15 cellular contexts compared by ENCODE assay signal in the genomic region with DNA sequence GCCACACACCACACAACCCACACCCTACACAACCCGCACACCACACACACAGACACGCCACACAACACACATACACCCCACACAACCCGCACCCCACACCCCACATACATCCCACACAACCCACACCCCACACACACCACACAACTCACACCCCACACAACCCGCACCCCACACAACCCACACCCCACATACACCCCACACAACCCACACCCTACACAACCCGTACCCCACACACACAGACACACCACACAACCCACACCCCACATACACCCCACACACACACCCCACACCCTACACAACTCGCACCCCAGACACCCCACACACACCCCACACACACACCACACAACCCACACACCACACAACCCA.
DNase-seq lines count a peak whose midpoint lies in the region; ATAC-seq and TF ChIP-seq lines count a peak whose summit lies in the region.
"Had no signal": no experiment of that assay in that cellular context is flagged by ENCODE, and none has a peak within 500 bp of the region (broad histone marks: within the 10 kb centered on the region; RNA-seq: fewer than 3 reads in every experiment).

No MANE protein-coding gene starts in this region.

- no TSS peak for BruUV-seq in OCI-LY7 (replicated peaks; lab: Mats Ljungman, UMichigan)

- peak overlapping the region; percentile 9; the same call in 1 of the 2 replicates for H3K4me2 ChIP-seq in OCI-LY7 (ENCODE audit: low read length)

- H3K4me3 ChIP-seq in OCI-LY7 (ENCODE audit: low read depth, low read length, poor library complexity, severe bottlenecking): no peak overlapping the region
- no peak overlapping the region for H3K4me3 ChIP-seq in lower lobe of right lung
- H3K4me3 ChIP-seq in heart left ventricle: no peak overlapping the region
- H3K4me3 ChIP-seq: cardiac muscle cell, thyroid gland had no signal

- no peak for TF ChIP-seq POLR2A in heart left ventricle (IDR thresholded peaks at IDR 0.05)

- H2AFZ ChIP-seq in OCI-LY7 (ENCODE audit: low read length): 0 out of 2 replicates have a peak overlapping the region, but pooled peaks have one; percentile 31

- POLR2A ChIA-PET in activated CD8-positive, alpha-beta T cell treated with anti-CD3 and anti-CD28 coated beads, Interleukin-2, amount 10 ng/mL, durations not matched to agents 7 days and 5 days (lab: Charles Lee): no interaction called here
- POLR2A ChIA-PET in activated CD8-positive, alpha-beta T cell treated with anti-CD3 and anti-CD28 coated beads for 36 hours (lab: Charles Lee): no interaction called here
- POLR2A ChIA-PET in OCI-LY7 (lab: Charles Lee): no interaction called here

- TF ChIP-seq CTCF in activated CD8-positive, alpha-beta T cell treated with anti-CD3 and anti-CD28 coated beads for 36 hours (IDR thresholded peaks at IDR 0.05): no peak
- TF ChIP-seq CTCF in OCI-LY7 (conservative IDR thresholded peaks at IDR 0.05; ENCODE audit: low read length): no peak
- no peak for TF ChIP-seq CTCF in lower lobe of right lung (IDR thresholded peaks at IDR 0.05)
- TF ChIP-seq CTCF in heart left ventricle (IDR thresholded peaks at IDR 0.05): no peak

- H3K79me2 ChIP-seq in OCI-LY7 (ENCODE audit: insufficient read depth, low read depth, low read length): no peaks in the 10 kb centered on the region

- H3K27ac ChIP-seq in OCI-LY7 (ENCODE audit: low read depth, low read length, poor library complexity, severe bottlenecking) (no peak overlapping the region), lower lobe of right lung (no peak overlapping the region), heart left ventricle (no peak overlapping the region)
- H3K27ac ChIP-seq: cardiac muscle cell had no signal

- no peaks in the 10 kb centered on the region for H4K20me1 ChIP-seq in OCI-LY7 (ENCODE audit: insufficient read depth, low read length)

- no peak overlapping the region for H3K4me3 Mint-ChIP-seq in activated CD8-positive, alpha-beta T cell treated with anti-CD3 and anti-CD28 coated beads, Interleukin-2, amount 10 ng/mL, durations not matched to agents 7 days and 5 days
- no peak overlapping the region for H3K4me3 Mint-ChIP-seq in activated CD8-positive, alpha-beta T cell treated with anti-CD3 and anti-CD28 coated beads for 36 hours
- H3K4me3 Mint-ChIP-seq in stimulated activated memory B cell treated with anti-CD40 and anti-IgM and Interleukin-4, amounts not matched to agents 10 μg/mL and 1 μg/mL and 100 μg/mL, for 72 hours: peak overlapping the region; percentile 32

- no peak for DNase-seq in activated CD8-positive, alpha-beta T cell treated with anti-CD3 and anti-CD28 coated beads, Interleukin-2, amount 10 ng/mL, durations not matched to agents 7 days and 5 days
- no peak for DNase-seq in activated CD8-positive, alpha-beta T cell treated with anti-CD3 and anti-CD28 coated beads for 36 hours
- no peak for DNase-seq in OCI-LY7 (ENCODE audit: low spot score)
- no peak for DNase-seq in lower lobe of right lung
- no peak for DNase-seq in heart left ventricle
- no peak for DNase-seq in posterior vena cava (ENCODE audit: low spot score)
- DNase-seq: 8988T, GOT3, midbrain, NCI-H1048 had no signal

- CTCF ChIA-PET in activated CD8-positive, alpha-beta T cell treated with anti-CD3 and anti-CD28 coated beads, Interleukin-2, amount 10 ng/mL, durations not matched to agents 7 days and 5 days (lab: Charles Lee): no interaction called here
- CTCF ChIA-PET in activated CD8-positive, alpha-beta T cell treated with anti-CD3 and anti-CD28 coated beads for 36 hours (lab: Charles Lee): no interaction called here
- CTCF ChIA-PET in OCI-LY7 (lab: Charles Lee; ENCODE audit: unreplicated experiment): no interaction called here

- H3K36me3 ChIP-seq in OCI-LY7 (ENCODE audit: insufficient read depth, low read length) (no peaks in the 10 kb centered on the region), lower lobe of right lung (no peaks in the 10 kb centered on the region), heart left ventricle (no peaks in the 10 kb centered on the region)
- H3K36me3 ChIP-seq: cardiac muscle cell, thyroid gland had no signal

- intact Hi-C loops in activated CD8-positive, alpha-beta T cell treated with anti-CD3 and anti-CD28 coated beads for 36 hours (cut with micrococcal nuclease): loop anchor here (5.0 kb wide), 1 partner anchor 70 kb away; no protein-coding TSS in a partner anchor
- intact Hi-C loops in OCI-LY7 (cut with micrococcal nuclease; ENCODE audit: unreplicated experiment): no loop called here
- intact Hi-C loops in lower lobe of right lung (cut with DNase I): no loop called here
- intact Hi-C loops in heart left ventricle (cut with DNase I): no loop called here
- intact Hi-C loops in posterior vena cava (cut with DNase I): no loop called here

- 78 to 81% (median 79%) methylated on average over 6 of the region's 6 CpGs for WGBS in heart left ventricle, 4 donors

- peak overlapping the region; percentile 68 for H3K27ac Mint-ChIP-seq in activated CD8-positive, alpha-beta T cell treated with anti-CD3 and anti-CD28 coated beads, Interleukin-2, amount 10 ng/mL, durations not matched to agents 7 days and 5 days
- H3K27ac Mint-ChIP-seq in activated CD8-positive, alpha-beta T cell treated with anti-CD3 and anti-CD28 coated beads for 36 hours: no peak overlapping the region
- H3K27ac Mint-ChIP-seq in stimulated activated memory B cell treated with anti-CD40 and anti-IgM and Interleukin-4, amounts not matched to agents 10 μg/mL and 1 μg/mL and 100 μg/mL, for 72 hours: peak overlapping the region; percentile 53

- no peaks in the 10 kb centered on the region for H3K36me3 Mint-ChIP-seq in activated CD8-positive, alpha-beta T cell treated with anti-CD3 and anti-CD28 coated beads, Interleukin-2, amount 10 ng/mL, durations not matched to agents 7 days and 5 days (ENCODE audit: low read depth)
- no peaks in the 10 kb centered on the region for H3K36me3 Mint-ChIP-seq in activated CD8-positive, alpha-beta T cell treated with anti-CD3 and anti-CD28 coated beads for 36 hours (ENCODE audit: low read depth)
- peaks cover 5% of the 10 kb centered on the region for H3K36me3 Mint-ChIP-seq in stimulated activated memory B cell treated with anti-CD40 and anti-IgM and Interleukin-4, amounts not matched to agents 10 μg/mL and 1 μg/mL and 100 μg/mL, for 72 hours

- peaks cover 9% of the 10 kb centered on the region for H3K4me1 ChIP-seq in OCI-LY7 (ENCODE audit: insufficient read depth, low read length, poor library complexity, severe bottlenecking)
- no peaks in the 10 kb centered on the region for H3K4me1 ChIP-seq in lower lobe of right lung
- no peaks in the 10 kb centered on the region for H3K4me1 ChIP-seq in heart left ventricle

- peaks cover 9% of the 10 kb centered on the region; the same call in 1 of the 2 replicates for H3K9me3 ChIP-seq in OCI-LY7 (ENCODE audit: low read length)
- H3K9me3 ChIP-seq in lower lobe of right lung: no peaks in the 10 kb centered on the region
- peaks cover 0 to 4% (median 0%) of the 10 kb centered on the region in 12 donors for H3K9me3 ChIP-seq in heart left ventricle
- H3K9me3 ChIP-seq: thyroid gland had no signal

- peak; percentile 24 for ATAC-seq in activated CD8-positive, alpha-beta T cell treated with anti-CD3 and anti-CD28 coated beads, Interleukin-2, amount 10 ng/mL, durations not matched to agents 7 days and 5 days
- ATAC-seq in activated CD8-positive, alpha-beta T cell treated with anti-CD3 and anti-CD28 coated beads for 36 hours: no peak
- peak; percentile 31 to 47 for ATAC-seq in lower lobe of right lung
- peak; percentile 59 for ATAC-seq in stimulated activated memory B cell treated with anti-CD40 and anti-IgM and Interleukin-4, amounts not matched to agents 10 μg/mL and 1 μg/mL and 100 μg/mL, for 72 hours
- ATAC-seq in GM21737 (IDR thresholded peaks at IDR 0.05; ENCODE audit: unreplicated experiment): no peak
- ATAC-seq in heart left ventricle: no peak
- ATAC-seq: Right ventricle myocardium inferior had no signal

- H3K27me3 ChIP-seq in lower lobe of right lung (ENCODE audit: low read depth): peaks cover 21% of the 10 kb centered on the region
- H3K27me3 ChIP-seq in heart left ventricle: peaks cover 2 to 41% (median 8%) of the 10 kb centered on the region in 9 donors
- H3K27me3 ChIP-seq: thyroid gland had no signal

- H3K4me1 Mint-ChIP-seq in activated CD8-positive, alpha-beta T cell treated with anti-CD3 and anti-CD28 coated beads, Interleukin-2, amount 10 ng/mL, durations not matched to agents 7 days and 5 days (ENCODE audit: low read depth): peaks cover 8% of the 10 kb centered on the region
- peaks cover 4% of the 10 kb centered on the region for H3K4me1 Mint-ChIP-seq in activated CD8-positive, alpha-beta T cell treated with anti-CD3 and anti-CD28 coated beads for 36 hours (ENCODE audit: low read depth)
- peaks cover 10% of the 10 kb centered on the region for H3K4me1 Mint-ChIP-seq in stimulated activated memory B cell treated with anti-CD40 and anti-IgM and Interleukin-4, amounts not matched to agents 10 μg/mL and 1 μg/mL and 100 μg/mL, for 72 hours

- H3K9me2 ChIP-seq in OCI-LY7 (ENCODE audit: insufficient read depth, low read length): no peaks in the 10 kb centered on the region

- H3K9me3 Mint-ChIP-seq in activated CD8-positive, alpha-beta T cell treated with anti-CD3 and anti-CD28 coated beads, Interleukin-2, amount 10 ng/mL, durations not matched to agents 7 days and 5 days (ENCODE audit: insufficient read depth): no peaks in the 10 kb centered on the region
- H3K9me3 Mint-ChIP-seq in activated CD8-positive, alpha-beta T cell treated with anti-CD3 and anti-CD28 coated beads for 36 hours: no peaks in the 10 kb centered on the region
- H3K9me3 Mint-ChIP-seq in stimulated activated memory B cell treated with anti-CD40 and anti-IgM and Interleukin-4, amounts not matched to agents 10 μg/mL and 1 μg/mL and 100 μg/mL, for 72 hours: peaks cover 3% of the 10 kb centered on the region

- H3K27me3 Mint-ChIP-seq in activated CD8-positive, alpha-beta T cell treated with anti-CD3 and anti-CD28 coated beads, Interleukin-2, amount 10 ng/mL, durations not matched to agents 7 days and 5 days (ENCODE audit: low read depth): peaks cover 10% of the 10 kb centered on the region
- peaks cover 16% of the 10 kb centered on the region for H3K27me3 Mint-ChIP-seq in activated CD8-positive, alpha-beta T cell treated with anti-CD3 and anti-CD28 coated beads for 36 hours
- peaks cover 17% of the 10 kb centered on the region for H3K27me3 Mint-ChIP-seq in stimulated activated memory B cell treated with anti-CD40 and anti-IgM and Interleukin-4, amounts not matched to agents 10 μg/mL and 1 μg/mL and 100 μg/mL, for 72 hours

Comparison
In these comparisons a context has a peak if more than half of its experiments do, and no peak if none do; other contexts are left out.
1. ATAC-seq: peak in activated CD8-positive, alpha-beta T cell treated with anti-CD3 and anti-CD28 coated beads, Interleukin-2, amount 10 ng/mL, durations not matched to agents 7 days and 5 days (single experiment), lower lobe of right lung (2 of 2) and stimulated activated memory B cell treated with anti-CD40 and anti-IgM and Interleukin-4, amounts not matched to agents 10 μg/mL and 1 μg/mL and 100 μg/mL, for 72 hours (single experiment); none in activated CD8-positive, alpha-beta T cell treated with anti-CD3 and anti-CD28 coated beads for 36 hours (single experiment), GM21737 (single experiment) and heart left ventricle (0 of 4).